Comparison of ENCODE assay signal across 8 cellular contexts in genomic region chr19:11142528-11143171, GRCh38. TPM values are rescaled to one million over a fixed set of nuclear protein-coding genes. Genes with fewer than 3 reads are reported as not detected.
DNase-seq lines count a peak whose midpoint lies in the region; ATAC-seq lines count a peak whose summit lies in the region.

No MANE protein-coding gene starts in this region.

- intact Hi-C loops in left cardiac atrium (cut with DNase I) = loop anchor here in 1 of 2 donors (2.0 kb wide), 1 partner anchor 54 kb away; the partner anchor contains the start of gene KANK2

- peak overlapping the region; percentile 98 for H3K27ac ChIP-seq in adipose tissue (ENCODE audit: low read depth, low read length)

- WGBS in adipose tissue, 3 donors = 5 to 28% (median 7%) methylated on average over 22 of the region's 22 CpGs

- DNase-seq in HS-5 (ENCODE audit: low read depth) (peak; percentile 87), left cardiac atrium (peak; percentile 94), pulmonary artery endothelial cell (ENCODE audit: low read depth, low spot score) (peak; percentile 83), NCI-H2107 treated with DMSO at 0.1 percent for 48 hours (lab: John Stamatoyannopoulos, UW; ENCODE audit: unreplicated experiment) (no peak), NCI-H1694 (lab: John Stamatoyannopoulos, UW) (no peak), NCI-H1105 (lab: John Stamatoyannopoulos, UW) (no peak)

- ATAC-seq in left cardiac atrium (peak; percentile 78 to 81), HG03045 (IDR thresholded peaks at IDR 0.05; ENCODE audit: unreplicated experiment) (no peak)

RNA-seq across cellular contexts. Expression of gene SPC24, which starts 12.9 kb away (rescaled TPM):
- 1 to 10 TPM in 1 of 3 donors, under 1 TPM in 2; 0.17 to 2.4 (median 0.30) TPM for polyA plus RNA-seq in adipose tissue
- total RNA-seq in left cardiac atrium (1 to 10 TPM; 3.4 to 3.9 TPM), pulmonary artery endothelial cell (108 and 116 TPM in 2 replicates)

RNA-seq across cellular contexts. Expression of gene LDLR, which starts 53.4 kb away (rescaled TPM):
- polyA plus RNA-seq in adipose tissue = 100 to 1,000 TPM in 1 of 3 donors, 10 to 100 TPM in 2; 17.5 to 247 (median 49.3) TPM
- total RNA-seq in left cardiac atrium (10 to 100 TPM; 24.4 to 80.0 TPM), pulmonary artery endothelial cell (98.5 and 115 TPM in 2 replicates)

RNA-seq across cellular contexts. Expression of gene KANK2, which starts 54.7 kb away (rescaled TPM):
- 100 to 1,000 TPM in 2 of 3 donors, 10 to 100 TPM in 1; 34.3 to 583 (median 148) TPM for polyA plus RNA-seq in adipose tissue
- total RNA-seq in left cardiac atrium (100 to 1,000 TPM; 238 to 255 TPM), pulmonary artery endothelial cell (52.2 and 62.8 TPM in 2 replicates)

Comparison
In these comparisons a context has a peak if more than half of its experiments do, and no peak if none do; other contexts are left out.
1. DNase-seq: peak in HS-5 (single experiment), left cardiac atrium (single experiment) and pulmonary artery endothelial cell (single experiment); none in NCI-H2107 treated with DMSO at 0.1 percent for 48 hours (single experiment), NCI-H1694 (single experiment) and NCI-H1105 (single experiment).
2. RNA of gene SPC24, which starts 12.9 kb away (total RNA-seq): 108 to 116 TPM in pulmonary artery endothelial cell; 3.4 to 3.9 TPM in left cardiac atrium; every median in the first group is over 10 times any median in the second.